10 cellular contexts compared by ENCODE assay signal in the genomic region with DNA sequence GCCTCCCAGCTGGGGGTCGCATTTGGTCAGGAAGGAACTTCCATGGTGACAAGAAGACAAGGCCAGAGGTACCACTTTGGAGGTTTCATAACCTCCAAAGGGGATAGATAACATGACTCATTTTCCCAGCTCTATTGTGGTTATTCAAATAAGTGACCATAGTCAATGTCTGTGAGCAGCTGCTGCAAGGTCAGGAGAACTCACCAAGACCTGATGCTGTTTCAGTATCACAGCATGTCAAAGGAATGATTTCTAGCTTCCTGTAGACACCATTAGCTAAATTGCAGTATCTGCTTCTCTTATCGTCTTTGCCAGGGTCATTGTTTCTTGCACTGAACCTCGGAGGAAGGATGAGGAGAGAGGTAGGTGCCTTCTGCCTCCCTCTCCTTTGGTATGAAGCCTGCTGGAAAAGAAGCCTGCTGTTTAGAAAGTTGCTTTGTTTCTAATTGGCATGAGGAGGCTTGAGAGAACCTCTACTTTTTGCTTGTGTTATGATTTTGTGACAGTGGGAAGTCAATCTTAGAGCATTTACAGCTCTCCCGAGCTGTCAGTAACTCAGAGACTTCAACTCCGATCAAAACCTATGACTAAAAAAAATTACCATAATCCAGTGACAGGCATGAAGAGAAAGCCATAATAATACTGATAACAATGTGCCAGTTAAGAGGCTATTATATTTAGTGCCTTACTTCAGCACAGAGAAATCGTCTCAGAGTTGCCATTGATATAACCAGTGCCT. TPM values are rescaled to one million over a fixed set of nuclear protein-coding genes. Genes with fewer than 3 reads are reported as not detected.
DNase-seq lines count a peak whose midpoint lies in the region; ATAC-seq and TF ChIP-seq lines count a peak whose summit lies in the region.
"Had no signal": no experiment of that assay in that cellular context is flagged by ENCODE, and none has a peak within 500 bp of the region (broad histone marks: within the 10 kb centered on the region; RNA-seq: fewer than 3 reads in every experiment).

No MANE protein-coding gene starts in this region.

- H3K27me3 ChIP-seq in colonic mucosa, result no peaks in the 10 kb centered on the region
- no peaks in the 10 kb centered on the region for H3K27me3 ChIP-seq in body of pancreas

- H3K27ac ChIP-seq in colonic mucosa (peak overlapping the region; percentile 39), body of pancreas (no peak overlapping the region)

- TF ChIP-seq CTCF in GM13977 (IDR thresholded peaks at IDR 0.05; ENCODE audit: extremely low read depth, insufficient read depth, missing control alignments), result no peak
- no peak for TF ChIP-seq CTCF in colonic mucosa (IDR thresholded peaks at IDR 0.05)
- TF ChIP-seq CTCF in body of pancreas (IDR thresholded peaks at IDR 0.05), result no peak

- no peak for TF ChIP-seq POLR2A in body of pancreas (IDR thresholded peaks at IDR 0.05)

- peak; percentile 92 for ATAC-seq in GM19468 (IDR thresholded peaks at IDR 0.05; ENCODE audit: extremely low read depth, unreplicated experiment)
- peak; percentile 93 for ATAC-seq in HG03066 (IDR thresholded peaks at IDR 0.05; ENCODE audit: low read depth, unreplicated experiment)
- ATAC-seq in body of pancreas, result no peak
- ATAC-seq in stimulated activated naive CD8-positive, alpha-beta T cell treated with anti-CD3 and anti-CD28 coated beads, Interleukin-15, amount 100 ng/mL, for 72 hours, result no peak

- no peaks in the 10 kb centered on the region for H3K9me3 Mint-ChIP-seq in stimulated activated naive CD8-positive, alpha-beta T cell treated with anti-CD3 and anti-CD28 coated beads, Interleukin-15, amount 100 ng/mL, for 72 hours
- H3K9me3 Mint-ChIP-seq: activated naive CD4-positive, alpha-beta T cell treated with anti-CD3 and anti-CD28 coated beads, Interleukin-2, amount 50 U/mL, for 24 hours had no signal

- peak overlapping the region in 1 of 2 donors; percentile 3 for H3K9ac ChIP-seq in colonic mucosa (ENCODE audit: low read depth in 2 of 2, low read length in 2 of 2)

- DNase-seq in GM13977 (ENCODE audit: low spot score) (peak; percentile 25), colonic mucosa (no peak), NCI-H1092 treated with DMSO at 0.1 percent for 48 hours (lab: John Stamatoyannopoulos, UW) (no peak), NCI-H1436 treated with DMSO at 0.1 percent for 48 hours (lab: John Stamatoyannopoulos, UW) (no peak), body of pancreas (no peak)
- no peak for DNase-seq in stimulated activated naive CD8-positive, alpha-beta T cell treated with anti-CD3 and anti-CD28 coated beads, Interleukin-15, amount 100 ng/mL, for 72 hours
- DNase-seq: NCI-H510A treated with DMSO at 0.1 percent for 48 hours had no signal

- no peak overlapping the region for H3K4me3 Mint-ChIP-seq in stimulated activated naive CD8-positive, alpha-beta T cell treated with anti-CD3 and anti-CD28 coated beads, Interleukin-15, amount 100 ng/mL, for 72 hours
- H3K4me3 Mint-ChIP-seq: activated naive CD4-positive, alpha-beta T cell treated with anti-CD3 and anti-CD28 coated beads, Interleukin-2, amount 50 U/mL, for 24 hours had no signal

- in situ Hi-C loops in GM13977 (cut with MboI; ENCODE audit: low pct_unique_long_range_greater_than_20kb, low sequenced_read_pairs, unreplicated experiment), result no loop called here

- H3K9me3 ChIP-seq in colonic mucosa, result no peaks in the 10 kb centered on the region
- H3K9me3 ChIP-seq in body of pancreas, result no peaks in the 10 kb centered on the region

- H3K36me3 ChIP-seq in colonic mucosa, result no peaks in the 10 kb centered on the region
- H3K36me3 ChIP-seq in body of pancreas (replicated peaks in 1 of 2; ENCODE audit: insufficient read depth in 1 of 2, low read depth in 2 of 2), result no peaks in the 10 kb centered on the region

- 46 to 62% methylated on average over 6 of the region's 6 CpGs for WGBS in body of pancreas, 2 donors

- intact Hi-C loops in colonic mucosa (cut with DNase I) (no loop called here), body of pancreas (cut with DNase I) (no loop called here)

- H3K27me3 Mint-ChIP-seq in stimulated activated naive CD8-positive, alpha-beta T cell treated with anti-CD3 and anti-CD28 coated beads, Interleukin-15, amount 100 ng/mL, for 72 hours, result no peaks in the 10 kb centered on the region
- H3K27me3 Mint-ChIP-seq: activated naive CD4-positive, alpha-beta T cell treated with anti-CD3 and anti-CD28 coated beads, Interleukin-2, amount 50 U/mL, for 24 hours had no signal

- H3K4me3 ChIP-seq in colonic mucosa (no peak overlapping the region), body of pancreas (no peak overlapping the region)

- no peaks in the 10 kb centered on the region for H3K4me1 ChIP-seq in colonic mucosa
- H3K4me1 ChIP-seq in body of pancreas, result no peaks in the 10 kb centered on the region

- H3K27ac Mint-ChIP-seq in stimulated activated naive CD8-positive, alpha-beta T cell treated with anti-CD3 and anti-CD28 coated beads, Interleukin-15, amount 100 ng/mL, for 72 hours, result no peak overlapping the region
- H3K27ac Mint-ChIP-seq: activated naive CD4-positive, alpha-beta T cell treated with anti-CD3 and anti-CD28 coated beads, Interleukin-2, amount 50 U/mL, for 24 hours had no signal

- no peaks in the 10 kb centered on the region for H3K4me1 Mint-ChIP-seq in stimulated activated naive CD8-positive, alpha-beta T cell treated with anti-CD3 and anti-CD28 coated beads, Interleukin-15, amount 100 ng/mL, for 72 hours
- H3K4me1 Mint-ChIP-seq: activated naive CD4-positive, alpha-beta T cell treated with anti-CD3 and anti-CD28 coated beads, Interleukin-2, amount 50 U/mL, for 24 hours had no signal

RNA-seq across cellular contexts. Expression of gene GATB, which starts 38.0 kb away (rescaled TPM):
- total RNA-seq in colonic mucosa (10 to 100 TPM; 20.9 to 22.9 TPM), body of pancreas (1 to 10 TPM; 5.6 to 7.3 TPM)

Comparison
In these comparisons a context has a peak if more than half of its experiments do, and no peak if none do; other contexts are left out.
1. ATAC-seq: peak in GM19468 (single experiment) and HG03066 (single experiment); none in body of pancreas (single experiment) and stimulated activated naive CD8-positive, alpha-beta T cell treated with anti-CD3 and anti-CD28 coated beads, Interleukin-15, amount 100 ng/mL, for 72 hours (single experiment).